ENCODE assay signal across 23 cellular contexts in the genomic region with DNA sequence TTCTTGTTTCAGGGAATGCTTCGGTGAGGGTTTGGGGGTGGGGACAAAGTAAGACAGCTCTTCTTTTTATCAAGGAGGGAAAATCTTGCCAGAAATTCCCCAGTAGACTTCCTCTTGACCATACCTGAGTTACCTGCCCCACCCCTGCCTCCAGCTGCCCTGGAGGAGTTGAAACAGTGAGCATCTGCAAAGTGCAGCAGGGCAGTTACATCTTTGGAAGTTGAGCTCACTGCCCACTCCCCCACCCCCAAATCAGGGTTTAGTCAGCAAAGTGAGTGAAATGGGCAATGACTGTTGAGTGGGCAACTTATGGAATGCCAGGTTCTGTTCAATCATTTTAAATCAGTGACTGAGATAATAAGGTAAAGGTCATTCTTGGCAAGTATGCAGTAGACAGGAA.
"Had no signal": no experiment of that assay in that cellular context is flagged by ENCODE, and none has a peak within 500 bp of the region (broad histone marks: within the 10 kb centered on the region; RNA-seq: fewer than 3 reads in every experiment).

No MANE protein-coding gene starts in this region.

- ATAC-seq: effector memory CD8-positive, alpha-beta T cell; left ventricle myocardium superior; lower lobe of right lung; pancreas; sciatic nerve; stimulated activated naive CD8-positive, alpha-beta T cell treated with anti-CD3 and anti-CD28 coated beads, Interleukin-15, amount 100 ng/mL, for 72 hours had no signal

- H3K4me3 ChIP-seq: lower lobe of right lung, pancreas, smooth muscle cell, suprapubic skin, transverse colon had no signal

- H3K27me3 ChIP-seq: neutrophil, pancreas, suprapubic skin, transverse colon had no signal

- FAIRE-seq: endometrium, frontal cortex, pancreas had no signal

- H3K27ac ChIP-seq: lower lobe of right lung, neutrophil, pancreas, suprapubic skin, transverse colon had no signal

- H3K4me2 ChIP-seq: smooth muscle cell had no signal

- DNase-seq: caudate nucleus; cerebellar nuclear complex; cortex of kidney; effector memory CD8-positive, alpha-beta T cell; erythroblast; head of caudate nucleus; left ventricle myocardium superior; lower lobe of right lung; naive B cell; pancreas; stimulated activated CD4-positive, alpha-beta T cell treated with anti-CD3 and anti-CD28 coated beads, Interleukin-12 subunit alpha, Interleukin-12 subunit beta, amount 100 ng/mL, for 4 hours; stimulated activated CD4-positive, alpha-beta T cell treated with anti-CD3 and anti-CD28 coated beads, Interleukin-1b, Interleukin-23, amount 100 ng/mL, for 48 hours; stimulated activated CD4-positive, alpha-beta T cell treated with anti-CD3 and anti-CD28 coated beads, Interleukin-4, amount 100 ng/mL, for 1 hour; stimulated activated CD8-positive, alpha-beta memory T cell treated with anti-CD3 and anti-CD28 coated beads, Interleukin-4, amount 100 ng/mL, for 48 hours; stimulated activated naive CD4-positive, alpha-beta T cell; stimulated activated naive CD8-positive, alpha-beta T cell treated with anti-CD3 and anti-CD28 coated beads, Interleukin-15, amount 100 ng/mL, for 72 hours; transverse colon had no signal

- H3K9me3 ChIP-seq: lower lobe of right lung, neutrophil, pancreas, suprapubic skin, transverse colon had no signal

- H3K36me3 ChIP-seq: lower lobe of right lung, neutrophil, pancreas, suprapubic skin, transverse colon had no signal
